In the genomic region with DNA sequence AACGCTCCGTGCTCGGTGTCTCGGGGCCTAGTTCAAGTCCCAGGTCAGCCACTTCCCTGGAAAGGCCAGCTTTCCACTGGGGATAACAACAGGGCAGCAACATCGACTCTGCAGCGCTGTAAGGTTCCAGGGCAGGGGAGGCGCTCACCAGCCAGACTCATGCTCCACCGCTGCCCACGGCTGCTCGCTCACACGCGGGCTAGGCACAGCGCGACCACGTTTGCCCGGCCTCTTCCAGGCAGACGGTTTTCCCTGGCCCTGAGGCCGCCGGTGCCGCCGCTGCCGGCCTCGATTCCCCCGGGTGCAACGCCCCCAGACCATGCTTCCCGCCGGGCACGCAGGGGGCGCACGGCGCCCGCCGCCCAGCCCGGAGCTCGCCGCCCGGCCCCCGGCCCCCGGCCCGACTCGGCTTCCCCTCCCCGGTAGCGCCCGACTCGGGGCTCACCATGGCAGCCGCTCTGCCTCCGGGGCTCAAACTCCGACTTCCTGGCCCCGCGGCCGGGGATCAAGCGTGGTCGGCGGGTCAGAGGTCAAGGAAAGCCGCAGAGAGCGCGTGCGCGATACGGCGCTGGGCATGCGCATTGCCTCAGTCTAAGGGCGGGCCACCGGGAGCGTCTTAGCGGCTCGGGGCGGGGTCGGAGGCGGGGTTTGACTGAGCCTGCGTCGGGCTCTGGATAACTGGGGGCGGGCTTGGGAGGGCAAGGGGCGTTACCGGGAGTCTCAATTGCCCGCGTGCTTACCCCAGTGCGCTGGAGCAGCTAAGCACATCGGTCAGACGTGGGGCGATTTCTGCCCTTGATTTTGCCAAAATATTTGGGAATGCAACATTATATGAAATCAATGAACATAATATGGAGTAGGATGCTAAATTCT, we compare ENCODE assay signal across 1 cellular context.
TF ChIP-seq lines count a peak whose summit lies in the region.

A gene (minus strand): TSS at position 535 of the 873 bp plus-strand sequence. CDS start 87 bp downstream, at position 448.

TF ChIP-seq in H1, 55 proteins besides CTCF, POLR2A, EP300 and RAD21:
- TF ChIP-seq TBP (IDR thresholded peaks at IDR 0.05; ENCODE audit: low read depth, low read length): peak; percentile 81
- TF ChIP-seq CREB1 (IDR thresholded peaks at IDR 0.05): no peak
- TF ChIP-seq CHD2 (IDR thresholded peaks at IDR 0.05; ENCODE audit: low read length): no peak; the same call in 1 of the 2 replicates
- TF ChIP-seq BACH1 (IDR thresholded peaks at IDR 0.05; ENCODE audit: low read length): no peak
- TF ChIP-seq JUN (IDR thresholded peaks at IDR 0.05; ENCODE audit: low read depth, low read length): no peak
- TF ChIP-seq KDM1A (IDR thresholded peaks at IDR 0.05; ENCODE audit: borderline replicate concordance, low read length): no peak
- no peak for TF ChIP-seq POU5F1 (IDR thresholded peaks at IDR 0.05; ENCODE audit: low read depth, low read length)
- TF ChIP-seq, protein P1, sequence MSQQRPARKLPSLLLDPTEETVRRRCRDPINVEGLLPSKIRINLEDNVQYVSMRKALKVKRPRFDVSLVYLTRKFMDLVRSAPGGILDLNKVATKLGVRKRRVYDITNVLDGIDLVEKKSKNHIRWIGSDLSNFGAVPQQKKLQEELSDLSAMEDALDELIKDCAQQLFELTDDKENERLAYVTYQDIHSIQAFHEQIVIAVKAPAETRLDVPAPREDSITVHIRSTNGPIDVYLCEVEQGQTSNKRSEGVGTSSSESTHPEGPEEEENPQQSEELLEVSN (IDR thresholded peaks at IDR 0.05): peak; percentile 83
- TF ChIP-seq, protein P2, sequence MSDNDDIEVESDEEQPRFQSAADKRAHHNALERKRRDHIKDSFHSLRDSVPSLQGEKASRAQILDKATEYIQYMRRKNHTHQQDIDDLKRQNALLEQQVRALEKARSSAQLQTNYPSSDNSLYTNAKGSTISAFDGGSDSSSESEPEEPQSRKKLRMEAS (IDR thresholded peaks at IDR 0.05): peak; percentile 87
- TF ChIP-seq, protein P3, sequence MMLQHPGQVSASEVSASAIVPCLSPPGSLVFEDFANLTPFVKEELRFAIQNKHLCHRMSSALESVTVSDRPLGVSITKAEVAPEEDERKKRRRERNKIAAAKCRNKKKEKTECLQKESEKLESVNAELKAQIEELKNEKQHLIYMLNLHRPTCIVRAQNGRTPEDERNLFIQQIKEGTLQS (IDR thresholded peaks at IDR 0.05; ENCODE audit: insufficient read depth, low read depth, low read length): no peak
- TF ChIP-seq POLR2AphosphoS5 (IDR thresholded peaks at IDR 0.05; ENCODE audit: low read depth, low read length): peak; percentile 79
- peak; percentile 79 for TF ChIP-seq TAF1 (IDR thresholded peaks at IDR 0.05; ENCODE audit: low read depth, low read length)
- no peak for TF ChIP-seq ZNF274 (IDR thresholded peaks at IDR 0.05; ENCODE audit: borderline replicate concordance, extremely low read depth, low read length)
- peak; percentile 58; the same call in 1 of the 2 replicates for TF ChIP-seq SP1 (IDR thresholded peaks at IDR 0.05; ENCODE audit: low read depth, low read length)
- no peak for TF ChIP-seq SIX5 (IDR thresholded peaks at IDR 0.05; ENCODE audit: low read depth, low read length)
- no peak for TF ChIP-seq GTF2F1 (IDR thresholded peaks at IDR 0.05; ENCODE audit: borderline replicate concordance, low read depth, low read length)
- no peak for TF ChIP-seq BRCA1 (IDR thresholded peaks at IDR 0.05; ENCODE audit: low read depth, low read length)
- no peak for TF ChIP-seq RNF2 (IDR thresholded peaks at IDR 0.05; ENCODE audit: borderline replicate concordance, low read depth, low read length, missing control alignments, poor library complexity, severe bottlenecking)
- TF ChIP-seq KDM4A (IDR thresholded peaks at IDR 0.05; ENCODE audit: low read depth, low read length, severe bottlenecking): peak; percentile 14
- peak in 1 of 2 experiments; percentile 27; a peak in 1 of 4 replicates for TF ChIP-seq SIN3A (conservative IDR thresholded peaks at IDR 0.05 in 1 of 2, IDR thresholded peaks at IDR 0.05 in 1 of 2; ENCODE audit: low read depth in 1 of 2, low read length in 2 of 2)
- TF ChIP-seq RFX5 (IDR thresholded peaks at IDR 0.05; ENCODE audit: borderline replicate concordance, low read depth, low read length): no peak
- no peak for TF ChIP-seq RXRA (IDR thresholded peaks at IDR 0.05; ENCODE audit: insufficient read depth, low read depth, low read length)
- TF ChIP-seq PHF8 (conservative IDR thresholded peaks at IDR 0.05; ENCODE audit: low read depth, low read length): peak; percentile 69
- 0 out of 2 replicates have a peak, but pooled peaks have one; percentile 69 for TF ChIP-seq RBBP5 (IDR thresholded peaks at IDR 0.05; ENCODE audit: borderline replicate concordance, low read depth, low read length)
- no peak for TF ChIP-seq SAP30 (IDR thresholded peaks at IDR 0.05; ENCODE audit: insufficient read depth, insufficient replicate concordance, low read length)
- TF ChIP-seq CEBPB (IDR thresholded peaks at IDR 0.05; ENCODE audit: low read depth, low read length): no peak
- no peak for TF ChIP-seq CBX8 (IDR thresholded peaks at IDR 0.05; ENCODE audit: borderline replicate concordance, low read depth, low read length)
- no peak for TF ChIP-seq YY1 (IDR thresholded peaks at IDR 0.05; ENCODE audit: low read depth, low read length)
- no peak for TF ChIP-seq SP4 (IDR thresholded peaks at IDR 0.05; ENCODE audit: low read length)
- peak; percentile 96 for TF ChIP-seq NRF1 (IDR thresholded peaks at IDR 0.05; ENCODE audit: low read depth, low read length)
- TF ChIP-seq, protein P4, sequence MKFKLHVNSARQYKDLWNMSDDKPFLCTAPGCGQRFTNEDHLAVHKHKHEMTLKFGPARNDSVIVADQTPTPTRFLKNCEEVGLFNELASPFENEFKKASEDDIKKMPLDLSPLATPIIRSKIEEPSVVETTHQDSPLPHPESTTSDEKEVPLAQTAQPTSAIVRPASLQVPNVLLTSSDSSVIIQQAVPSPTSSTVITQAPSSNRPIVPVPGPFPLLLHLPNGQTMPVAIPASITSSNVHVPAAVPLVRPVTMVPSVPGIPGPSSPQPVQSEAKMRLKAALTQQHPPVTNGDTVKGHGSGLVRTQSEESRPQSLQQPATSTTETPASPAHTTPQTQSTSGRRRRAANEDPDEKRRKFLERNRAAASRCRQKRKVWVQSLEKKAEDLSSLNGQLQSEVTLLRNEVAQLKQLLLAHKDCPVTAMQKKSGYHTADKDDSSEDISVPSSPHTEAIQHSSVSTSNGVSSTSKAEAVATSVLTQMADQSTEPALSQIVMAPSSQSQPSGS (IDR thresholded peaks at IDR 0.05; ENCODE audit: low read length): no peak
- TF ChIP-seq TCF12 (IDR thresholded peaks at IDR 0.05; ENCODE audit: low read depth, low read length): no peak
